ENCODE assay signal across 8 cellular contexts in genomic region chr19:3061214-3062161, GRCh38. TPM values are rescaled to one million over a fixed set of nuclear protein-coding genes. Genes with fewer than 3 reads are reported as not detected.
DNase-seq lines count a peak whose midpoint lies in the region; ATAC-seq and TF ChIP-seq lines count a peak whose summit lies in the region.

No MANE protein-coding gene starts in this region.

- peak overlapping the region; percentile 72 for H2BK5ac ChIP-seq in IMR-90 (ENCODE audit: low read depth, low read length, poor library complexity, severe bottlenecking)

- peak overlapping the region; percentile 85 for H3K56ac ChIP-seq in IMR-90 (ENCODE audit: extremely low read depth, insufficient read depth, low read length)

- peak overlapping the region; percentile 90; the same call in 1 of the 2 replicates for H3K23ac ChIP-seq in IMR-90 (ENCODE audit: low read depth, low read length)

- peaks cover 35% of the 10 kb centered on the region for H3K36me3 ChIP-seq in IMR-90 (ENCODE audit: control insufficient read depth, insufficient read depth, low read length)
- H3K36me3 ChIP-seq in muscle layer of duodenum (ENCODE audit: control insufficient read depth in 1 of 2, insufficient read depth in 2 of 2, low read length in 2 of 2), result peaks cover 13 to 14% of the 10 kb centered on the region in 2 donors

- CTCF ChIA-PET in IMR-90 (lab: Yijun Ruan, JAX), result no interaction called here

- intact Hi-C loops in IMR-90 (cut with micrococcal nuclease), result no loop called here

- H2BK120ac ChIP-seq in IMR-90 (ENCODE audit: low read depth, low read length), result peak overlapping the region; percentile 72

- BruUV-seq in IMR-90 (replicated peaks; lab: Mats Ljungman, UMichigan), result no TSS peak

- H4K5ac ChIP-seq in IMR-90 (ENCODE audit: low read depth, low read length), result peak overlapping the region; percentile 55

- peak overlapping the region; percentile 89 for H2AFZ ChIP-seq in IMR-90 (replicated peaks; ENCODE audit: low read length, poor library complexity)

- in situ Hi-C loops in IMR-90 (cut with MboI; ENCODE audit: low sequenced_read_pairs), result no loop called here

- H4K91ac ChIP-seq in IMR-90 (ENCODE audit: insufficient read depth, low read depth, low read length), result peak overlapping the region; percentile 72; the same call in 1 of the 2 replicates

- peak overlapping the region; percentile 94 for H3K4me2 ChIP-seq in IMR-90 (ENCODE audit: low read depth, low read length)

- no peak overlapping the region for H2BK15ac ChIP-seq in IMR-90 (ENCODE audit: low read depth, low read length)

- ATAC-seq in IMR-90 (ENCODE audit: low read depth) (peak; percentile 74), HG03378 (IDR thresholded peaks at IDR 0.05; ENCODE audit: unreplicated experiment) (no peak)
- peak; percentile 54 for ATAC-seq in stimulated activated naive CD8-positive, alpha-beta T cell treated with anti-CD3 and anti-CD28 coated beads, Interleukin-15, Interleukin-2, amounts not matched to agents 100 U/mL and 50 U/mL, for 24 hours

- H3K14ac ChIP-seq in IMR-90 (replicated peaks; ENCODE audit: low read depth, low read length), result peak overlapping the region; percentile 97

- peaks cover 38% of the 10 kb centered on the region for H4K20me1 ChIP-seq in IMR-90 (ENCODE audit: insufficient read depth, low read length)

- peak overlapping the region; percentile 63 for H3K4me3 ChIP-seq in IMR-90 (ENCODE audit: insufficient read depth, low read depth, low read length)
- H3K4me3 ChIP-seq in epithelial cell of esophagus (ENCODE audit: low read length), result peak overlapping the region; percentile 70
- peak overlapping the region; percentile 64 to 85 for H3K4me3 ChIP-seq in muscle layer of duodenum (ENCODE audit: low read depth in 1 of 2, low read length in 2 of 2)

- peak overlapping the region; percentile 90; the same call in 1 of the 2 replicates for H2AK5ac ChIP-seq in IMR-90 (ENCODE audit: low read depth, low read length)

- H3K4me1 ChIP-seq in IMR-90 (ENCODE audit: control insufficient read depth, insufficient read depth, low read length) (peaks cover 21% of the 10 kb centered on the region), muscle layer of duodenum (ENCODE audit: control insufficient read depth in 1 of 2, insufficient read depth in 2 of 2, low read length in 2 of 2) (peaks cover 0 to 54% of the 10 kb centered on the region in 2 donors)

- peak overlapping the region; percentile 99 for H2AK9ac ChIP-seq in IMR-90 (replicated peaks; ENCODE audit: low read depth, low read length, poor library complexity)

- peak overlapping the region; percentile 91 for H3K9ac ChIP-seq in IMR-90 (ENCODE audit: low read depth, low read length)

- WGBS in IMR-90 (ENCODE audit: extremely low coverage in 2 of 2, insufficient read length in 1 of 2), 2 experiments, result no CpG with 5 or more reads among the region's 85 CpGs

- DNase-seq in CMK (ENCODE audit: low read depth), result peak; percentile 55
- DNase-seq in IMR-90, result peak; percentile 17
- peak; percentile 17 for DNase-seq in activated CD8-positive, alpha-beta memory T cell treated with anti-CD3 and anti-CD28 coated beads, Interleukin-2, amount 50 U/mL, for 24 hours (ENCODE audit: extremely low read depth)
- no peak for DNase-seq in epithelial cell of esophagus (ENCODE audit: low read depth)
- peak; percentile 65 for DNase-seq in stimulated activated naive CD8-positive, alpha-beta T cell treated with anti-CD3 and anti-CD28 coated beads, Interleukin-15, Interleukin-2, amounts not matched to agents 100 U/mL and 50 U/mL, for 24 hours
- DNase-seq in HPDE6-E6E7 (ENCODE audit: extremely low spot score), result no peak

- H3K9me3 ChIP-seq in IMR-90 (ENCODE audit: control insufficient read depth, insufficient read depth, low read length) (no peaks in the 10 kb centered on the region), muscle layer of duodenum (ENCODE audit: control insufficient read depth in 1 of 2, low read length in 2 of 2) (no peaks in the 10 kb centered on the region)

- POLR2A ChIA-PET in IMR-90 (lab: Charles Lee; ENCODE audit: unreplicated experiment), result no interaction called here

- TF ChIP-seq CTCF in IMR-90 (conservative IDR thresholded peaks at IDR 0.05; ENCODE audit: low read depth, low read length) (peak; percentile 26; the same call in 1 of the 2 replicates), epithelial cell of esophagus (IDR thresholded peaks at IDR 0.05; ENCODE audit: insufficient read depth, low read depth, low read length, missing control alignments) (no peak)

- H3K9me1 ChIP-seq in IMR-90 (ENCODE audit: insufficient read depth, low read length), result peaks cover 7% of the 10 kb centered on the region

- H2BK20ac ChIP-seq in IMR-90 (ENCODE audit: low read depth, low read length), result no peak overlapping the region

- H3K4ac ChIP-seq in IMR-90 (ENCODE audit: low read depth, low read length), result peak overlapping the region; percentile 93

- H4K8ac ChIP-seq in IMR-90 (ENCODE audit: low read depth in 2 of 2, low read length in 2 of 2), result peak overlapping the region; percentile 92 to 96

- H3K18ac ChIP-seq in IMR-90 (ENCODE audit: low read depth, low read length), result peak overlapping the region; percentile 36; the same call in 1 of the 2 replicates

- peak overlapping the region; percentile 80 for H3K27ac ChIP-seq in IMR-90 (ENCODE audit: insufficient read depth, low read length)
- H3K27ac ChIP-seq in muscle layer of duodenum (ENCODE audit: low read length), result peak overlapping the region; percentile 69

- H3K27me3 ChIP-seq in IMR-90 (ENCODE audit: control insufficient read depth, insufficient read depth, low read length), result no peaks in the 10 kb centered on the region
- H3K27me3 ChIP-seq in muscle layer of duodenum (ENCODE audit: low read depth, low read length), result no peaks in the 10 kb centered on the region

- TF ChIP-seq POLR2A in IMR-90 (IDR thresholded peaks at IDR 0.05; ENCODE audit: low read depth, low read length), result no peak

- dilution Hi-C loops in IMR-90 (cut with HindIII; ENCODE audit: low sequenced_read_pairs, unreplicated experiment), result no loop called here

- TF ChIP-seq RAD21 in IMR-90 (IDR thresholded peaks at IDR 0.05; ENCODE audit: low read length), result no peak

- H3K79me1 ChIP-seq in IMR-90 (ENCODE audit: low read depth in 1 of 2, low read length in 2 of 2), result peaks cover 35 to 55% of the 10 kb centered on the region in 2 experiments

TF ChIP-seq in IMR-90, 13 proteins besides CTCF, POLR2A, EP300 and RAD21:
- TF ChIP-seq RCOR1 (IDR thresholded peaks at IDR 0.05; ENCODE audit: insufficient replicate concordance, low read length), result no peak
- no peak for TF ChIP-seq CHD1 (IDR thresholded peaks at IDR 0.05; ENCODE audit: low read depth, low read length)
- peak; percentile 70; the same call in 1 of the 2 replicates for TF ChIP-seq MAZ (IDR thresholded peaks at IDR 0.05; ENCODE audit: borderline replicate concordance, low read depth, low read length)

RNA-seq across cellular contexts. Expression of gene TLE5, which starts 0.8 kb away (rescaled TPM):
- 119 and 121 TPM in 2 replicates for total RNA-seq in IMR-90 (2012; rRNA removed)
- polyA plus RNA-seq in IMR-90 (2012; rRNA removed), result 407 and 444 TPM in 2 replicates
- polyA plus RNA-seq in IMR-90 (2012; cell fraction: cytosol; rRNA removed), result 218 and 593 TPM in 2 replicates
- polyA plus RNA-seq in IMR-90 (2012; cell fraction: nucleus; rRNA removed; ENCODE audit: low replicate concordance), result 457 and 800 TPM in 2 replicates

RNA-seq across cellular contexts. Expression of gene TLE2, which starts 32.4 kb away (rescaled TPM):
- under 0.01 and 0.28 TPM in 2 replicates for total RNA-seq in IMR-90 (2012; rRNA removed)
- polyA plus RNA-seq in IMR-90 (2012; rRNA removed), result 0.41 and 0.72 TPM in 2 replicates
- polyA plus RNA-seq in IMR-90 (2012; cell fraction: cytosol; rRNA removed), result 0.42 and 0.45 TPM in 2 replicates
- 3.8 and 3.9 TPM in 2 replicates for polyA plus RNA-seq in IMR-90 (2012; cell fraction: nucleus; rRNA removed; ENCODE audit: low replicate concordance)

RNA-seq across cellular contexts. Expression of gene GNA11, which starts 32.7 kb away (rescaled TPM):
- 25.5 and 34.4 TPM in 2 replicates for total RNA-seq in IMR-90 (2012; rRNA removed)
- polyA plus RNA-seq in IMR-90 (2012; rRNA removed), result 33.3 and 44.5 TPM in 2 replicates
- 29.2 and 50.1 TPM in 2 replicates for polyA plus RNA-seq in IMR-90 (2012; cell fraction: cytosol; rRNA removed)
- 24.5 and 49.2 TPM in 2 replicates for polyA plus RNA-seq in IMR-90 (2012; cell fraction: nucleus; rRNA removed; ENCODE audit: low replicate concordance)

Comparison
In these comparisons a context has a peak if more than half of its experiments do, and no peak if none do; other contexts are left out.
1. DNase-seq: peak in CMK (single experiment), IMR-90 (single experiment), activated CD8-positive, alpha-beta memory T cell treated with anti-CD3 and anti-CD28 coated beads, Interleukin-2, amount 50 U/mL, for 24 hours (single experiment) and stimulated activated naive CD8-positive, alpha-beta T cell treated with anti-CD3 and anti-CD28 coated beads, Interleukin-15, Interleukin-2, amounts not matched to agents 100 U/mL and 50 U/mL, for 24 hours (single experiment); none in epithelial cell of esophagus (single experiment) and HPDE6-E6E7 (single experiment).
2. Peak in every context shown above with its lines, with median percentiles within 50 percentile points of each other: H3K4me3 ChIP-seq.